In the genomic region with DNA sequence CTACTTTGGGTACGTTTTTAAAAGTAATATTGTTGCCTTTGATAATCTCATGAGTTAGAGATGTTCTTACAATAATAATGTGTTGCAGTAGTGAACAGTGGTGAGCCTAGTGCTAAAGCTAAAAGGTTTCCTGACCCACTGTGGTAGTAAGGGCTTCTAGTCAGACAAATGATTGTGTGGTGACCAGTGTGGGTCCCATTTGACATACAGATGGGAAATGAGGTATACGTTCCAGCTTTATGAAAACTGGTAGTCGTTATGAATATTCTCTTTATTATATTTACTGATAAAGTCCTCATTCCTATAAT, we compare ENCODE assay signal across 8 cellular contexts. TPM values are rescaled to one million over a fixed set of nuclear protein-coding genes. Genes with fewer than 3 reads are reported as not detected.
A peak's percentile ranks its signal among the peaks of the same experiment; 100 is the strongest.
DNase-seq lines count a peak whose midpoint lies in the region; ATAC-seq and TF ChIP-seq lines count a peak whose summit lies in the region.

No MANE protein-coding gene starts in this region.

- no peaks in the 10 kb centered on the region for H3K36me3 ChIP-seq in A673 (ENCODE audit: insufficient read depth, low read length, poor library complexity, severe bottlenecking)
- no peaks in the 10 kb centered on the region for H3K36me3 ChIP-seq in lower lobe of right lung
- no peaks in the 10 kb centered on the region for H3K36me3 ChIP-seq in upper lobe of right lung

- H3K27ac Mint-ChIP-seq in HFFc6 = peak overlapping the region; percentile 100
- peak overlapping the region; percentile 100 for H3K27ac Mint-ChIP-seq in activated naive CD8-positive, alpha-beta T cell

- H3K9me3 ChIP-seq in A673 (ENCODE audit: low read depth, low read length, poor library complexity, severe bottlenecking) (no peaks in the 10 kb centered on the region), lower lobe of right lung (no peaks in the 10 kb centered on the region), upper lobe of right lung (no peaks in the 10 kb centered on the region)

- H3K36me3 Mint-ChIP-seq in HFFc6 (ENCODE audit: low read depth) = peaks cover 24% of the 10 kb centered on the region; the same call in 1 of the 2 replicates
- peaks cover 9% of the 10 kb centered on the region for H3K36me3 Mint-ChIP-seq in activated naive CD8-positive, alpha-beta T cell

- CTCF ChIA-PET in A673 (lab: Charles Lee) = no interaction called here

- POLR2A ChIA-PET in A673 (lab: Charles Lee; ENCODE audit: low non-redundant PET) = no interaction called here

- H3K27me3 Mint-ChIP-seq in HFFc6 (ENCODE audit: insufficient read depth) = peaks cover 4% of the 10 kb centered on the region
- H3K27me3 Mint-ChIP-seq in activated naive CD8-positive, alpha-beta T cell = no peaks in the 10 kb centered on the region

- H3K4me1 Mint-ChIP-seq in HFFc6 (ENCODE audit: low read depth) = peaks cover 39% of the 10 kb centered on the region
- H3K4me1 Mint-ChIP-seq in activated naive CD8-positive, alpha-beta T cell (ENCODE audit: low read depth) = peaks cover 59% of the 10 kb centered on the region

- H3K27me3 ChIP-seq in A673 (replicated peaks; ENCODE audit: insufficient read depth, low read depth, low read length, poor library complexity) = no peaks in the 10 kb centered on the region
- H3K27me3 ChIP-seq in lower lobe of right lung (ENCODE audit: low read depth) = no peaks in the 10 kb centered on the region
- H3K27me3 ChIP-seq in upper lobe of right lung = no peaks in the 10 kb centered on the region

- H3K27ac ChIP-seq in A673 (ENCODE audit: low read depth, low read length, poor library complexity, severe bottlenecking) (peak overlapping the region; percentile 100), lower lobe of right lung (peak overlapping the region; percentile 100), upper lobe of right lung (peak overlapping the region; percentile 100)

- intact Hi-C loops in A673 (cut with micrococcal nuclease; ENCODE audit: unreplicated experiment) = loop anchor here (10.0 kb wide), 2 partner anchors 427 to 683 kb away; a partner anchor contains a TSS
- intact Hi-C loops in lower lobe of right lung (cut with DNase I) = no loop called here
- intact Hi-C loops in upper lobe of right lung (cut with DNase I) = no loop called here

- ATAC-seq in lower lobe of right lung (no peak), upper lobe of right lung (no peak)

- TF ChIP-seq CTCF in A673 (conservative IDR thresholded peaks at IDR 0.05; ENCODE audit: low read depth, low read length) (no peak), HFFc6 (IDR thresholded peaks at IDR 0.05) (no peak), lower lobe of right lung (IDR thresholded peaks at IDR 0.05) (no peak), upper lobe of right lung (IDR thresholded peaks at IDR 0.05) (no peak)

- peak overlapping the region; percentile 96 for H3K4me3 Mint-ChIP-seq in HFFc6
- peak overlapping the region; percentile 96 for H3K4me3 Mint-ChIP-seq in activated naive CD8-positive, alpha-beta T cell

- H3K4me3 ChIP-seq in A673 (ENCODE audit: low read depth, low read length, poor library complexity, severe bottlenecking) (peak overlapping the region; percentile 91), lower lobe of right lung (peak overlapping the region; percentile 76), upper lobe of right lung (peak overlapping the region; percentile 80)

- DNase-seq in A673 (ENCODE audit: low spot score) (no peak), HFFc6 (no peak), lower lobe of right lung (no peak), upper lobe of right lung (no peak), nucleus accumbens (lab: John Stamatoyannopoulos, UW) (no peak), putamen (ENCODE audit: low spot score) (no peak), NK-92 (lab: John Stamatoyannopoulos, UW; ENCODE audit: unreplicated experiment) (no peak)

- no peaks in the 10 kb centered on the region for H3K9me3 Mint-ChIP-seq in HFFc6
- H3K9me3 Mint-ChIP-seq in activated naive CD8-positive, alpha-beta T cell (ENCODE audit: low read depth) = no peaks in the 10 kb centered on the region

- BruUV-seq in A673 (replicated peaks; lab: Mats Ljungman, UMichigan) = no TSS peak

- H3K4me1 ChIP-seq in A673 (ENCODE audit: insufficient read depth, low read length, poor library complexity, severe bottlenecking) (peaks cover 32% of the 10 kb centered on the region), lower lobe of right lung (peaks cover 22% of the 10 kb centered on the region), upper lobe of right lung (peaks cover 29% of the 10 kb centered on the region)

RNA-seq across cellular contexts. Expression of a gene that starts 1.8 kb away (rescaled TPM):
- total RNA-seq in A673 (2021) (7.4 and 11.6 TPM in 2 replicates), lower lobe of right lung (25.4 TPM), upper lobe of right lung (13.8 TPM)
- total RNA-seq in HFFc6 (2021; fragmentation: NEBNext Ultra II Directional; extraction: Animal tissue kit (Norgen Biotek cat#: 25700)) = 1 to 10 TPM; 2.8 to 4.2 (median 3.5) TPM
